In genomic region chr7:158831738-158832091, GRCh38 we compare ENCODE assay signal across 15 cellular contexts. TPM values are rescaled to one million over a fixed set of nuclear protein-coding genes. Genes with fewer than 3 reads are reported as not detected.
DNase-seq lines count a peak whose midpoint lies in the region; ATAC-seq, FAIRE-seq and TF ChIP-seq lines count a peak whose summit lies in the region.
"Had no signal": no experiment of that assay in that cellular context is flagged by ENCODE, and none has a peak within 500 bp of the region (broad histone marks: within the 10 kb centered on the region; RNA-seq: fewer than 3 reads in every experiment).

No MANE protein-coding gene starts in this region.

- H3K9me3 Mint-ChIP-seq in CD8-positive, alpha-beta memory T cell = no peaks in the 10 kb centered on the region
- no peaks in the 10 kb centered on the region for H3K9me3 Mint-ChIP-seq in nephron

- TF ChIP-seq CTCF in K562 (IDR thresholded peaks at IDR 0.05 in 2 of 3, conservative IDR thresholded peaks at IDR 0.05 in 1 of 3; ENCODE audit: insufficient read depth in 2 of 3, low read depth in 1 of 3, low read length in 3 of 3) (no peak), nephron (IDR thresholded peaks at IDR 0.05; ENCODE audit: unreplicated experiment in 3 of 3) (no peak)

- BruUV-seq in K562 (replicated peaks; lab: Mats Ljungman, UMichigan) = no TSS peak

- H4K20me1 ChIP-seq in BLaER1 = peaks cover 19% of the 10 kb centered on the region
- H4K20me1 ChIP-seq in K562 (replicated peaks; ENCODE audit: control insufficient read depth, insufficient read depth, low read length) = peaks cover 11% of the 10 kb centered on the region; the same call in 1 of the 2 replicates

- H3K27ac ChIP-seq in BLaER1 (no peak overlapping the region), K562 (ENCODE audit: extremely low read depth, low read depth, low read length) (peak overlapping the region; percentile 17; the same call in 1 of the 3 replicates)
- peak overlapping the region; percentile 19 for H3K27ac ChIP-seq in CD8-positive, alpha-beta memory T cell (ENCODE audit: low read depth, low read length)
- H3K27ac ChIP-seq: HL-60 had no signal

- H3K79me2 ChIP-seq in K562 (ENCODE audit: control insufficient read depth, insufficient read depth, low read length) = peaks cover 28% of the 10 kb centered on the region

- H3K27ac Mint-ChIP-seq in CD8-positive, alpha-beta memory T cell = peak overlapping the region in 6 of 8 donors; percentile 3 to 95 (median 30)
- peak overlapping the region in 2 of 3 experiments; percentile 20 to 31 for H3K27ac Mint-ChIP-seq in nephron

- H3K36me3 Mint-ChIP-seq in CD8-positive, alpha-beta memory T cell = peaks cover 2 to 17% (median 3%) of the 10 kb centered on the region in 3 donors
- H3K36me3 Mint-ChIP-seq in nephron (ENCODE audit: low read depth) = no peaks in the 10 kb centered on the region

- ATAC-seq in K562 = no peak
- ATAC-seq in HG03025 (IDR thresholded peaks at IDR 0.05; ENCODE audit: low FRiP score, unreplicated experiment) = no peak

- no peak for TF ChIP-seq RAD21 in K562 (CRISPR knock-in tag; conservative IDR thresholded peaks at IDR 0.05 in 1 of 2, IDR thresholded peaks at IDR 0.05 in 1 of 2)

- no peak for TF ChIP-seq POLR2A in K562 (conservative IDR thresholded peaks at IDR 0.05)

- no peaks in the 10 kb centered on the region for H3K9me1 ChIP-seq in K562 (ENCODE audit: control insufficient read depth, insufficient read depth, low read length)

- H3K4me2 ChIP-seq in BLaER1 = peak overlapping the region; percentile 95
- H3K4me2 ChIP-seq in K562 (ENCODE audit: insufficient read depth, low read length) = peak overlapping the region; percentile 47; the same call in 1 of the 2 replicates

- H3K36me3 ChIP-seq in BLaER1 (no peaks in the 10 kb centered on the region), K562 (ENCODE audit: control insufficient read depth, insufficient read depth, low read length) (no peaks in the 10 kb centered on the region; the same call in 1 of the 3 replicates)
- no peaks in the 10 kb centered on the region for H3K36me3 ChIP-seq in CD8-positive, alpha-beta memory T cell (ENCODE audit: insufficient read depth, low read length)

- H3K4me1 ChIP-seq in BLaER1 (peaks cover 29% of the 10 kb centered on the region), K562 (replicated peaks in 1 of 2; ENCODE audit: control insufficient read depth in 2 of 2, insufficient read depth in 2 of 2, low read length in 2 of 2) (peaks cover 45 to 48% of the 10 kb centered on the region in 2 experiments)
- H3K4me1 ChIP-seq in CD8-positive, alpha-beta memory T cell (ENCODE audit: insufficient read depth, low read length) = peaks cover 18% of the 10 kb centered on the region

- no peak overlapping the region for H3K4me3 ChIP-seq in BLaER1
- H3K4me3 ChIP-seq in CD8-positive, alpha-beta memory T cell (ENCODE audit: low read length) = no peak overlapping the region
- H3K4me3 ChIP-seq in K562 = no peak overlapping the region

- H2AFZ ChIP-seq in K562 (ENCODE audit: low read depth, low read length) = peak overlapping the region; percentile 82

- FAIRE-seq in K562 (lab: Jason Lieb, UNC) = no peak
- FAIRE-seq: D721Med, HTR-8/SVneo had no signal

- peaks cover 17 to 22% (median 19%) of the 10 kb centered on the region in 3 donors for H3K4me1 Mint-ChIP-seq in CD8-positive, alpha-beta memory T cell
- H3K4me1 Mint-ChIP-seq in nephron = peaks cover 20% of the 10 kb centered on the region

- H3K9me3 ChIP-seq in BLaER1 (no peaks in the 10 kb centered on the region), K562 (replicated peaks; ENCODE audit: control insufficient read depth, insufficient read depth, low read depth, low read length) (no peaks in the 10 kb centered on the region)
- no peaks in the 10 kb centered on the region for H3K9me3 ChIP-seq in CD8-positive, alpha-beta memory T cell (ENCODE audit: low read length)

- CTCF ChIA-PET in CD8-positive, alpha-beta memory T cell (lab: Charles Lee) = no interaction called here
- CTCF ChIA-PET in K562 (lab: Yijun Ruan, JAX; ENCODE audit: low intra/inter-chr PET ratio) = no interaction called here

- H3K9ac ChIP-seq in BLaER1 (no peak overlapping the region), K562 (ENCODE audit: insufficient read depth in 1 of 2, low read depth in 2 of 2, low read length in 2 of 2) (peak overlapping the region in 1 of 2 experiments; percentile 11; a peak in 2 of 4 replicates)

- 36% methylated on average over 6 of the region's 6 CpGs for WGBS in K562 (ENCODE audit: insufficient coverage, low coverage, missing lambda C conversion rate)

- H3K27me3 ChIP-seq in BLaER1 (no peaks in the 10 kb centered on the region), K562 (ENCODE audit: control insufficient read depth in 2 of 2, insufficient read depth in 2 of 2, low read length in 2 of 2) (no peaks in the 10 kb centered on the region)
- no peaks in the 10 kb centered on the region for H3K27me3 ChIP-seq in CD8-positive, alpha-beta memory T cell (ENCODE audit: insufficient read depth, low read length, poor library complexity, severe bottlenecking)

- intact Hi-C loops in K562 (cut with micrococcal nuclease) = loop anchor here (5.0 kb wide), 1 partner anchor 146 kb away; no protein-coding TSS in a partner anchor

- no peak for DNase-seq in CD8-positive, alpha-beta memory T cell
- peak in 1 of 4 experiments; percentile 42 for DNase-seq in K562 (ENCODE audit: extremely low read depth in 1 of 4, low spot score in 3 of 4)
- DNase-seq in ureter (ENCODE audit: low spot score) = no peak
- DNase-seq in stimulated activated CD4-positive, alpha-beta T cell treated with anti-CD3 and anti-CD28 coated beads, Interleukin-1b, Interleukin-23, amount 100 ng/mL, for 48 hours = no peak
- DNase-seq: DMS79, HCEC 1CT, NCI-H1436 treated with DMSO at 0.1 percent for 48 hours, NCI-H2029 treated with DMSO at 0.1 percent for 48 hours, NCI-H524 treated with DMSO at 0.1 percent for 48 hours had no signal

- H3K4me3 Mint-ChIP-seq in CD8-positive, alpha-beta memory T cell = peak overlapping the region in 4 of 7 donors; percentile 70 to 93 (median 89)
- H3K4me3 Mint-ChIP-seq in nephron = peak overlapping the region; percentile 80 to 89 (median 86)

- POLR2A ChIA-PET in CD8-positive, alpha-beta memory T cell (lab: Charles Lee) = no interaction called here
- POLR2A ChIA-PET in K562 (lab: Yijun Ruan, JAX) = interaction anchor here (0.6 to 3.4 kb wide), 5 partner anchors 10 to 32 kb away, joined by 3 to 24 read pairs (median 9); no protein-coding TSS in a partner anchor

- no peak for TF ChIP-seq EP300 in K562 (IDR thresholded peaks at IDR 0.05; ENCODE audit: low read length)

- in situ Hi-C loops in K562 (cut with MboI) = no loop called here

- peaks cover 0 to 5% of the 10 kb centered on the region in 2 donors for H3K27me3 Mint-ChIP-seq in CD8-positive, alpha-beta memory T cell
- H3K27me3 Mint-ChIP-seq in nephron (ENCODE audit: low read depth) = no peaks in the 10 kb centered on the region

TF ChIP-seq in K562, 482 proteins besides CTCF, POLR2A, EP300 and RAD21 (continues in another document):
- TF ChIP-seq L3MBTL2 (IDR thresholded peaks at IDR 0.05) (peak; percentile 91), MXD1 (CRISPR knock-in tag; IDR thresholded peaks at IDR 0.05; ENCODE audit: borderline replicate concordance, poor library complexity, severe bottlenecking) (no peak)

RNA-seq across cellular contexts. Expression of gene ESYT2, which starts 2.4 kb away (rescaled TPM):
- 10 to 100 TPM; 55.6 to 56.1 TPM for total RNA-seq in CD8-positive, alpha-beta memory T cell
- 99.4 TPM for polyA plus RNA-seq in CD8-positive, alpha-beta memory T cell
- 111 and 160 TPM in 2 replicates for total RNA-seq in K562 (2011; cell fraction: chromatin; rRNA removed; ENCODE audit: low replicate concordance)
- 87.6 and 91.1 TPM in 2 replicates for total RNA-seq in K562 (2011; cell fraction: nucleolus; rRNA removed)
- total RNA-seq in K562 (2011; cell fraction: nucleoplasm; rRNA removed) = 118 and 155 TPM in 2 replicates
- total RNA-seq in K562 (2014; rRNA removed) (64.7 and 68.7 TPM in 2 replicates), K562 (2014; rRNA removed; fragmentation: Illumina TruSeq; extraction: Trizol) (70.9 and 72.5 TPM in 2 replicates), K562 (2015; rRNA removed; fragmentation: Illumina TruSeq; extraction: Trizol) (63.1 and 67.1 TPM in 2 replicates), K562 (2021) (62.4 and 67.5 TPM in 2 replicates), ureter (83.9 TPM)
- polyA plus RNA-seq in K562 (2011; rRNA removed) (57.5 and 86.9 TPM in 2 replicates), K562 (2014; fragmentation: Illumina TruSeq; extraction: Trizol) (55.5 and 58.2 TPM in 2 replicates), K562 (2014; fragmentation: Nextera tagmentation; extraction: Ambion mirVana) (1 to 10 TPM; 5.8 to 8.3 TPM), K562 (2014; rRNA removed) (44.0 and 45.2 TPM in 2 replicates)
- polyA plus RNA-seq in K562 (2011; cell fraction: cytosol; rRNA removed) = 44.1 and 45.9 TPM in 2 replicates
- polyA plus RNA-seq in K562 (2011; cell fraction: nucleus; rRNA removed) = 43.3 and 60.6 TPM in 2 replicates
- 47.5 and 54.2 TPM in 2 replicates for polyA plus RNA-seq in K562 (2012)
- 119 and 154 TPM in 2 replicates for polyA minus RNA-seq in K562 (2011; rRNA and poly(A)+ RNA removed)
- polyA minus RNA-seq in K562 (2011; cell fraction: cytosol; rRNA and poly(A)+ RNA removed) = 70.0 and 93.0 TPM in 2 replicates
- 35.4 and 43.4 TPM in 2 replicates for polyA minus RNA-seq in K562 (2011; cell fraction: nucleus; rRNA and poly(A)+ RNA removed)

RNA-seq across cellular contexts. Expression of gene DYNC2I1, which starts 24.6 kb away (rescaled TPM):
- 10 to 100 TPM in 1 of 2 experiments, 1 to 10 TPM in 1; 9.8 to 10.6 TPM for total RNA-seq in CD8-positive, alpha-beta memory T cell
- 22.7 TPM for polyA plus RNA-seq in CD8-positive, alpha-beta memory T cell
- 95.4 and 308 TPM in 2 replicates for total RNA-seq in K562 (2011; cell fraction: chromatin; rRNA removed; ENCODE audit: low replicate concordance)
- 44.7 and 52.6 TPM in 2 replicates for total RNA-seq in K562 (2011; cell fraction: nucleolus; rRNA removed)
- total RNA-seq in K562 (2011; cell fraction: nucleoplasm; rRNA removed) = 111 and 142 TPM in 2 replicates
- total RNA-seq in K562 (2014; rRNA removed) (24.7 and 28.3 TPM in 2 replicates), K562 (2014; rRNA removed; fragmentation: Illumina TruSeq; extraction: Trizol) (21.9 and 24.0 TPM in 2 replicates), K562 (2015; rRNA removed; fragmentation: Illumina TruSeq; extraction: Trizol) (17.7 and 20.6 TPM in 2 replicates), K562 (2021) (23.1 and 27.1 TPM in 2 replicates), ureter (23.8 TPM)
- polyA plus RNA-seq in K562 (2011; rRNA removed) (33.3 and 37.9 TPM in 2 replicates), K562 (2014; fragmentation: Illumina TruSeq; extraction: Trizol) (20.3 and 36.5 TPM in 2 replicates), K562 (2014; fragmentation: Nextera tagmentation; extraction: Ambion mirVana) (1 to 10 TPM; 1.3 to 1.6 TPM), K562 (2014; rRNA removed) (39.3 and 42.5 TPM in 2 replicates)
- polyA plus RNA-seq in K562 (2011; cell fraction: cytosol; rRNA removed) = 44.5 and 61.9 TPM in 2 replicates
- 138 and 267 TPM in 2 replicates for polyA plus RNA-seq in K562 (2011; cell fraction: nucleus; rRNA removed)
- polyA plus RNA-seq in K562 (2012) = 27.1 and 46.7 TPM in 2 replicates
- polyA minus RNA-seq in K562 (2011; rRNA and poly(A)+ RNA removed) = 42.0 and 45.1 TPM in 2 replicates
- polyA minus RNA-seq in K562 (2011; cell fraction: cytosol; rRNA and poly(A)+ RNA removed) = 20.7 and 21.2 TPM in 2 replicates
- 40.8 and 41.6 TPM in 2 replicates for polyA minus RNA-seq in K562 (2011; cell fraction: nucleus; rRNA and poly(A)+ RNA removed)
